In genomic region chr10:117365612-117366011, GRCh38 we compare ENCODE assay signal across 13 cellular contexts. TPM values are rescaled to one million over a fixed set of nuclear protein-coding genes. Genes with fewer than 3 reads are reported as not detected.
DNase-seq lines count a peak whose midpoint lies in the region; FAIRE-seq and TF ChIP-seq lines count a peak whose summit lies in the region.
"Had no signal": no experiment of that assay in that cellular context is flagged by ENCODE, and none has a peak within 500 bp of the region (broad histone marks: within the 10 kb centered on the region; RNA-seq: fewer than 3 reads in every experiment).

No MANE protein-coding gene starts in this region.

- H3K27ac Mint-ChIP-seq in activated naive CD4-positive, alpha-beta T cell treated with anti-CD3 and anti-CD28 coated beads for 36 hours = no peak overlapping the region

- TF ChIP-seq EP300 in transverse colon (IDR thresholded peaks at IDR 0.05; ENCODE audit: low read depth) = no peak

- H3K4me3 ChIP-seq in Loucy (ENCODE audit: low read length, poor library complexity, severe bottlenecking) (peak overlapping the region; percentile 95), endothelial cell of umbilical vein (replicated peaks in 1 of 3; ENCODE audit: insufficient read depth in 1 of 3, low read depth in 1 of 3, low read length in 3 of 3) (no peak overlapping the region), transverse colon (peak overlapping the region in 1 of 4 donors; percentile 5)

- TF ChIP-seq CTCF in Loucy (conservative IDR thresholded peaks at IDR 0.05; ENCODE audit: low read length) (no peak), endothelial cell of umbilical vein (IDR thresholded peaks at IDR 0.05; ENCODE audit: extremely low read depth in 1 of 2, insufficient read depth in 1 of 2, low read depth in 1 of 2, low read length in 2 of 2) (no peak), transverse colon (IDR thresholded peaks at IDR 0.05) (no peak)

- TF ChIP-seq POLR2A in endothelial cell of umbilical vein (IDR thresholded peaks at IDR 0.05; ENCODE audit: low read depth, low read length) (no peak), transverse colon (IDR thresholded peaks at IDR 0.05) (no peak)

- CTCF ChIA-PET in activated naive CD4-positive, alpha-beta T cell treated with anti-CD3 and anti-CD28 coated beads for 36 hours (lab: Charles Lee) = no interaction called here
- CTCF ChIA-PET in endothelial cell of umbilical vein (lab: Charles Lee) = no interaction called here

- H3K36me3 ChIP-seq in Loucy (ENCODE audit: insufficient read depth, low read length) (peaks cover 86% of the 10 kb centered on the region), endothelial cell of umbilical vein (ENCODE audit: control insufficient read depth in 2 of 2, extremely low read depth in 1 of 2, insufficient read depth in 2 of 2, low read length in 2 of 2) (no peaks in the 10 kb centered on the region), transverse colon (no peaks in the 10 kb centered on the region)

- dilution Hi-C loops in endothelial cell of umbilical vein (cut with MboI; ENCODE audit: extremely low pct_ligation_motif_present, low sequenced_read_pairs) = no loop called here

- POLR2A ChIA-PET in endothelial cell of umbilical vein (lab: Charles Lee) = no interaction called here

- no peak for FAIRE-seq in endothelial cell of umbilical vein (lab: Jason Lieb, UNC)

- peaks cover 5% of the 10 kb centered on the region for H3K36me3 Mint-ChIP-seq in activated naive CD4-positive, alpha-beta T cell treated with anti-CD3 and anti-CD28 coated beads for 36 hours (ENCODE audit: low read depth)

- peaks cover 23% of the 10 kb centered on the region; the same call in 1 of the 2 replicates for H3F3A ChIP-seq in Loucy (ENCODE audit: low read depth)

- H3K27ac ChIP-seq in endothelial cell of umbilical vein (ENCODE audit: insufficient read depth, low read depth, low read length) = no peak overlapping the region
- peak overlapping the region; percentile 49 to 72 (median 63) for H3K27ac ChIP-seq in transverse colon
- H3K27ac ChIP-seq: HL-60 had no signal

- no peaks in the 10 kb centered on the region for H3K9me2 ChIP-seq in Loucy (replicated peaks; ENCODE audit: low read depth, low read length)
- H3K9me2 ChIP-seq: SK-N-SH had no signal

- H3K9me3 ChIP-seq in Loucy (ENCODE audit: insufficient read depth, low read depth, low read length) (no peaks in the 10 kb centered on the region), endothelial cell of umbilical vein (replicated peaks; ENCODE audit: control insufficient read depth, insufficient read depth, low read length) (no peaks in the 10 kb centered on the region), transverse colon (no peaks in the 10 kb centered on the region)
- H3K9me3 ChIP-seq: SK-N-SH had no signal

- H3K27me3 ChIP-seq in Loucy (ENCODE audit: insufficient read depth, low read length, poor library complexity, severe bottlenecking) = peaks cover 5% of the 10 kb centered on the region
- no peaks in the 10 kb centered on the region for H3K27me3 ChIP-seq in endothelial cell of umbilical vein (ENCODE audit: control insufficient read depth in 2 of 2, insufficient read depth in 2 of 2, low read length in 2 of 2)
- H3K27me3 ChIP-seq in transverse colon = no peaks in the 10 kb centered on the region

- peak; percentile 26 for DNase-seq in activated naive CD4-positive, alpha-beta T cell treated with anti-CD3 and anti-CD28 coated beads for 36 hours
- DNase-seq in activated naive CD4-positive, alpha-beta T cell treated with anti-CD3 and anti-CD28 coated beads, Interleukin-2, amount 50 U/mL, for 16 hours = no peak
- DNase-seq in endothelial cell of umbilical vein (ENCODE audit: low read depth, low spot score) = peak; percentile 53
- DNase-seq in transverse colon = peak; percentile 36
- DNase-seq in cerebellar cortex (ENCODE audit: low spot score) = no peak
- no peak for DNase-seq in G401 (ENCODE audit: low spot score)
- DNase-seq in cardiac septum (ENCODE audit: low spot score) = no peak
- DNase-seq: activated T-cell treated with anti-CD3 and anti-CD28 coated beads, Interleukin-2, amount 50 U/mL, for 1 hour; cerebellar nuclear complex; NCI-H2107; SK-N-SH had no signal

- 25 to 28% methylated on average over 2 of the region's 2 CpGs for WGBS in transverse colon (ENCODE audit: low coverage in 1 of 2), 2 donors

- no TSS peak for BruUV-seq in endothelial cell of umbilical vein (replicated peaks; lab: Mats Ljungman, UMichigan)

- H3K9me1 ChIP-seq in endothelial cell of umbilical vein (replicated peaks; ENCODE audit: control insufficient read depth, extremely low read depth, insufficient read depth, low read length) = no peaks in the 10 kb centered on the region

- H3K9me3 Mint-ChIP-seq in activated naive CD4-positive, alpha-beta T cell treated with anti-CD3 and anti-CD28 coated beads for 36 hours = no peaks in the 10 kb centered on the region

- H3K4me1 ChIP-seq in Loucy (ENCODE audit: insufficient read depth, low read length, poor library complexity, severe bottlenecking) (peaks cover 69% of the 10 kb centered on the region), endothelial cell of umbilical vein (ENCODE audit: control insufficient read depth, extremely low read depth, insufficient read depth, low read length) (peaks cover 28% of the 10 kb centered on the region), transverse colon (peaks cover 24 to 100% (median 78%) of the 10 kb centered on the region in 4 donors)

- H4K20me1 ChIP-seq in Loucy (ENCODE audit: insufficient read depth, low read length, poor library complexity, severe bottlenecking) (peaks cover 98% of the 10 kb centered on the region), endothelial cell of umbilical vein (replicated peaks; ENCODE audit: control insufficient read depth, extremely low read depth, insufficient read depth, low read length) (peaks cover 10% of the 10 kb centered on the region)

- in situ Hi-C loops in transverse colon (cut with MboI; ENCODE audit: low pct_ligation_motif_present in 1 of 4, low pct_unique_long_range_greater_than_20kb in 1 of 4, low sequenced_read_pairs in 3 of 4) (no loop called here), G401 (cut with HindIII; ENCODE audit: low sequenced_read_pairs) (no loop called here)

- H3K79me2 ChIP-seq in Loucy (ENCODE audit: insufficient read depth, low read length) (peaks cover 100% of the 10 kb centered on the region), endothelial cell of umbilical vein (ENCODE audit: control insufficient read depth, insufficient read depth, low read length) (peaks cover 86% of the 10 kb centered on the region)

- H2AFZ ChIP-seq in Loucy (ENCODE audit: low read length) (no peak overlapping the region), endothelial cell of umbilical vein (ENCODE audit: low read depth, low read length) (no peak overlapping the region)

- intact Hi-C loops in activated naive CD4-positive, alpha-beta T cell treated with anti-CD3 and anti-CD28 coated beads for 36 hours (cut with micrococcal nuclease) = loop anchor here (1.0 kb wide), 1 partner anchor 10 kb away; the partner anchor contains the start of gene PDZD8
- intact Hi-C loops in endothelial cell of umbilical vein (cut with micrococcal nuclease) = loop anchor here (1.0 kb wide), 1 partner anchor 10 kb away; the partner anchor contains the start of gene PDZD8
- intact Hi-C loops in transverse colon (cut with DNase I; ENCODE audit: low total_unique reads) = no loop called here
- intact Hi-C loops in cardiac septum (cut with DNase I) = no loop called here

- no peak overlapping the region for H3K4me3 Mint-ChIP-seq in activated naive CD4-positive, alpha-beta T cell treated with anti-CD3 and anti-CD28 coated beads for 36 hours

- H3K4me1 Mint-ChIP-seq in activated naive CD4-positive, alpha-beta T cell treated with anti-CD3 and anti-CD28 coated beads for 36 hours (ENCODE audit: low read depth) = peaks cover 55% of the 10 kb centered on the region

- H3K9ac ChIP-seq in Loucy (ENCODE audit: low read depth, low read length, poor library complexity, severe bottlenecking) (peak overlapping the region; percentile 98), endothelial cell of umbilical vein (replicated peaks; ENCODE audit: extremely low read depth, insufficient read depth, low read length) (no peak overlapping the region)
- H3K9ac ChIP-seq: SK-N-SH had no signal

- H3K4me2 ChIP-seq in Loucy (ENCODE audit: low read depth, low read length, poor library complexity, severe bottlenecking) (peak overlapping the region; percentile 91), endothelial cell of umbilical vein (ENCODE audit: insufficient read depth, low read length) (peak overlapping the region; percentile 12)
- H3K4me2 ChIP-seq: SK-N-SH had no signal

- H3K27me3 Mint-ChIP-seq in activated naive CD4-positive, alpha-beta T cell treated with anti-CD3 and anti-CD28 coated beads for 36 hours (ENCODE audit: low read depth) = no peaks in the 10 kb centered on the region

TF ChIP-seq in endothelial cell of umbilical vein, 7 proteins besides CTCF, POLR2A, EP300 and RAD21:
- TF ChIP-seq, protein P1, sequence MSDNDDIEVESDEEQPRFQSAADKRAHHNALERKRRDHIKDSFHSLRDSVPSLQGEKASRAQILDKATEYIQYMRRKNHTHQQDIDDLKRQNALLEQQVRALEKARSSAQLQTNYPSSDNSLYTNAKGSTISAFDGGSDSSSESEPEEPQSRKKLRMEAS (IDR thresholded peaks at IDR 0.05; ENCODE audit: insufficient read depth, insufficient read length) = no peak
- TF ChIP-seq POLR2AphosphoS5 (IDR thresholded peaks at IDR 0.05; ENCODE audit: insufficient read depth, low read depth, low read length) = no peak
TF ChIP-seq in endothelial cell of umbilical vein: peak in this region for 0.

RNA-seq across cellular contexts. Expression of gene PDZD8, which starts 9.6 kb away (rescaled TPM):
- 10 to 100 TPM; 13.6 to 15.8 TPM for total RNA-seq in activated naive CD4-positive, alpha-beta T cell treated with anti-CD3 and anti-CD28 coated beads for 36 hours
- 21.9 and 22.6 TPM in 2 replicates for total RNA-seq in endothelial cell of umbilical vein
- 3.8 and 5.9 TPM in 2 replicates for polyA plus RNA-seq in endothelial cell of umbilical vein
- 9.2 and 9.5 TPM in 2 replicates for polyA plus RNA-seq in endothelial cell of umbilical vein (2011; cell fraction: cytosol; rRNA removed)
- polyA plus RNA-seq in endothelial cell of umbilical vein (2011; cell fraction: nucleus; rRNA removed) = 9.2 and 12.1 TPM in 2 replicates
- 18.0 and 24.7 TPM in 2 replicates for polyA plus RNA-seq in endothelial cell of umbilical vein (2012)
- 25.5 and 32.3 TPM in 2 replicates for polyA minus RNA-seq in endothelial cell of umbilical vein
- polyA minus RNA-seq in endothelial cell of umbilical vein (2011; cell fraction: cytosol; rRNA and poly(A)+ RNA removed) = 76.1 TPM
- polyA minus RNA-seq in endothelial cell of umbilical vein (2011; cell fraction: nucleus; rRNA and poly(A)+ RNA removed) = 21.2 and 26.4 TPM in 2 replicates
- total RNA-seq in transverse colon = 10 to 100 TPM; 36.7 to 48.6 (median 40.9) TPM
- total RNA-seq in G401 (2014; rRNA removed; shearing (Covaris generic)) = 8.6 and 27.2 TPM in 2 replicates
- total RNA-seq in cardiac septum = 27.9 TPM

Comparison
In these comparisons a context has a peak if more than half of its experiments do, and no peak if none do; other contexts are left out.
1. DNase-seq: peak in activated naive CD4-positive, alpha-beta T cell treated with anti-CD3 and anti-CD28 coated beads for 36 hours (single experiment), endothelial cell of umbilical vein (single experiment) and transverse colon (single experiment); none in activated naive CD4-positive, alpha-beta T cell treated with anti-CD3 and anti-CD28 coated beads, Interleukin-2, amount 50 U/mL, for 16 hours (single experiment), cerebellar cortex (single experiment), G401 (single experiment) and cardiac septum (single experiment).
2. intact Hi-C loops: an anchor here in activated naive CD4-positive, alpha-beta T cell treated with anti-CD3 and anti-CD28 coated beads for 36 hours (1.0 kb wide) and endothelial cell of umbilical vein (1.0 kb wide); none called in transverse colon and cardiac septum.